22 cellular contexts compared by ENCODE assay signal in genomic region chr10:34804306-34804705, GRCh38. TPM values are rescaled to one million over a fixed set of nuclear protein-coding genes. Genes with fewer than 3 reads are reported as not detected.
DNase-seq lines count a peak whose midpoint lies in the region; ATAC-seq, FAIRE-seq and TF ChIP-seq lines count a peak whose summit lies in the region.
"Had no signal": no experiment of that assay in that cellular context is flagged by ENCODE, and none has a peak within 500 bp of the region (broad histone marks: within the 10 kb centered on the region; RNA-seq: fewer than 3 reads in every experiment).

No MANE protein-coding gene starts in this region.

- no peaks in the 10 kb centered on the region for H3K27me3 ChIP-seq in astrocyte (ENCODE audit: insufficient read depth, low read length)
- H3K27me3 ChIP-seq in ovary = no peaks in the 10 kb centered on the region
- H3K27me3 ChIP-seq: heart left ventricle, upper lobe of left lung had no signal

- no peak for ATAC-seq in GM21717 (IDR thresholded peaks at IDR 0.05; ENCODE audit: unreplicated experiment)
- ATAC-seq: GM23338, heart left ventricle had no signal

- no peak for TF ChIP-seq CTCF in astrocyte (IDR thresholded peaks at IDR 0.05; ENCODE audit: insufficient read depth, low read depth, low read length)
- no peak for TF ChIP-seq CTCF in ovary (IDR thresholded peaks at IDR 0.05)

- peaks cover 7% of the 10 kb centered on the region for H3K4me1 ChIP-seq in astrocyte (ENCODE audit: insufficient read depth, low read length)
- H3K4me1 ChIP-seq in ovary (ENCODE audit: insufficient read depth) = peaks cover 16% of the 10 kb centered on the region
- H3K4me1 ChIP-seq: prostate gland had no signal

- H3K9me3 ChIP-seq in astrocyte (ENCODE audit: insufficient read depth, low read depth, low read length) (no peaks in the 10 kb centered on the region), ovary (no peaks in the 10 kb centered on the region)
- H3K9me3 ChIP-seq: BLaER1 treated with 17β-estradiol and CSF1 and Interleukin-3, amounts not matched to agents 10 nM and 100 nM; heart left ventricle; prostate gland; upper lobe of left lung had no signal

- H3K27me3 Mint-ChIP-seq in astrocyte (ENCODE audit: low read depth, unreplicated experiment) = no peaks in the 10 kb centered on the region

- no peaks in the 10 kb centered on the region for H3K9me3 Mint-ChIP-seq in astrocyte (ENCODE audit: unreplicated experiment)
- H3K9me3 Mint-ChIP-seq: activated CD4-positive, alpha-beta T cell treated with anti-CD3 and anti-CD28 coated beads, Interleukin-2, amount 10 ng/mL, durations not matched to agents 24 days and 14 days; dendritic cell treated with granulocyte-macrophage colony-stimulating factor and Interleukin-4, amounts not matched to agents 40 ng/mL and 50 ng/mL, for 4 days; GM23338 had no signal

- peaks cover 2% of the 10 kb centered on the region for H3K36me3 Mint-ChIP-seq in astrocyte (ENCODE audit: low read depth, unreplicated experiment)

- DNase-seq in DMS53 (lab: John Stamatoyannopoulos, UW) = peak; percentile 45
- peak; percentile 66 for DNase-seq in HT1080 (ENCODE audit: low read depth)
- DNase-seq in astrocyte (ENCODE audit: low read depth) = peak; percentile 53
- DNase-seq in glomerular visceral epithelial cell (ENCODE audit: extremely low spot score) = peak; percentile 75
- DNase-seq in NCI-H748 (lab: John Stamatoyannopoulos, UW; ENCODE audit: unreplicated experiment) = no peak
- DNase-seq in NCI-H748 treated with DMSO at 0.1 percent for 48 hours (lab: John Stamatoyannopoulos, UW) = no peak
- no peak for DNase-seq in ovary
- DNase-seq: activated CD4-positive, alpha-beta T cell treated with anti-CD3 and anti-CD28 coated beads, Interleukin-2, amount 10 ng/mL, durations not matched to agents 24 days and 14 days; activated naive CD4-positive, alpha-beta T cell treated with anti-CD3 and anti-CD28 coated beads, Interleukin-2, amount 50 U/mL, for 16 hours; amygdala; central memory CD4-positive, alpha-beta T cell; heart left ventricle; KBM-7; NCI-H146; NCI-H510A; T-helper 2 cell; upper lobe of left lung had no signal

- H3K27ac Mint-ChIP-seq in astrocyte (ENCODE audit: unreplicated experiment) = no peak overlapping the region
- H3K27ac Mint-ChIP-seq: activated CD4-positive, alpha-beta T cell treated with anti-CD3 and anti-CD28 coated beads, Interleukin-2, amount 10 ng/mL, durations not matched to agents 24 days and 14 days; dendritic cell treated with granulocyte-macrophage colony-stimulating factor and Interleukin-4, amounts not matched to agents 40 ng/mL and 50 ng/mL, for 4 days; GM23338 had no signal

- no peak overlapping the region for H3K9ac ChIP-seq in astrocyte (ENCODE audit: low read length)
- H3K9ac ChIP-seq: BLaER1 treated with 17β-estradiol and CSF1 and Interleukin-3, amounts not matched to agents 10 nM and 100 nM had no signal

- intact Hi-C loops in ovary (cut with DNase I) = no loop called here

- WGBS in ovary, 3 donors = 89 to 95% (median 89%) methylated on average over 1 of the region's 1 CpG

- no peak overlapping the region for H2AFZ ChIP-seq in astrocyte (ENCODE audit: low read depth, low read length)
- H2AFZ ChIP-seq: GM23338 had no signal

- H3K36me3 ChIP-seq in astrocyte (ENCODE audit: insufficient read depth, low read length) (no peaks in the 10 kb centered on the region), ovary (no peaks in the 10 kb centered on the region)
- H3K36me3 ChIP-seq: heart left ventricle, prostate gland, upper lobe of left lung had no signal

- no peak for TF ChIP-seq POLR2A in ovary (IDR thresholded peaks at IDR 0.05)

- H3K4me1 Mint-ChIP-seq in astrocyte (ENCODE audit: low read depth, unreplicated experiment) = peaks cover 21% of the 10 kb centered on the region

- H3K79me2 ChIP-seq in astrocyte (ENCODE audit: insufficient read depth, low read length) = peaks cover 54% of the 10 kb centered on the region

- peaks cover 65% of the 10 kb centered on the region for H4K20me1 ChIP-seq in astrocyte (ENCODE audit: insufficient read depth, low read length)

- H3K27ac ChIP-seq in astrocyte (ENCODE audit: low read depth, low read length) (no peak overlapping the region), ovary (no peak overlapping the region)
- H3K27ac ChIP-seq: BLaER1 treated with 17β-estradiol and CSF1 and Interleukin-3, amounts not matched to agents 10 nM and 100 nM; heart left ventricle; prostate gland; upper lobe of left lung had no signal

- no peak overlapping the region for H3K4me3 ChIP-seq in astrocyte (ENCODE audit: insufficient read depth, low read depth, low read length)
- no peak overlapping the region for H3K4me3 ChIP-seq in ovary
- H3K4me3 ChIP-seq: BLaER1 treated with 17β-estradiol and CSF1 and Interleukin-3, amounts not matched to agents 10 nM and 100 nM; GM23338; heart left ventricle; prostate gland; upper lobe of left lung had no signal

- no peak for FAIRE-seq in astrocyte (lab: Jason Lieb, UNC)

- TF ChIP-seq EP300 in ovary (IDR thresholded peaks at IDR 0.05) = no peak

- no peak overlapping the region for H3K4me3 Mint-ChIP-seq in astrocyte (ENCODE audit: unreplicated experiment)
- H3K4me3 Mint-ChIP-seq: activated CD4-positive, alpha-beta T cell treated with anti-CD3 and anti-CD28 coated beads, Interleukin-2, amount 10 ng/mL, durations not matched to agents 24 days and 14 days; dendritic cell treated with granulocyte-macrophage colony-stimulating factor and Interleukin-4, amounts not matched to agents 40 ng/mL and 50 ng/mL, for 4 days; GM23338 had no signal

- no peak overlapping the region for H3K4me2 ChIP-seq in astrocyte (ENCODE audit: low read length)
- H3K4me2 ChIP-seq: BLaER1 treated with 17β-estradiol and CSF1 and Interleukin-3, amounts not matched to agents 10 nM and 100 nM; GM23338 had no signal

RNA-seq across cellular contexts. Expression of gene PARD3, which starts 10.8 kb away (rescaled TPM):
- 52.3 and 55.3 TPM in 2 replicates for total RNA-seq in HT1080 (2014; rRNA removed; shearing (Covaris generic))
- polyA plus RNA-seq in HT1080 (2015; cell fraction: cytosol; rRNA removed) = 35.9 and 51.1 TPM in 2 replicates
- 47.8 and 47.9 TPM in 2 replicates for polyA plus RNA-seq in HT1080 (2015; cell fraction: nucleus; rRNA removed)
- 35.4 and 35.9 TPM in 2 replicates for total RNA-seq in astrocyte
- total RNA-seq in ovary = 10 to 100 TPM; 43.1 to 92.3 (median 67.1) TPM
- polyA plus RNA-seq in ovary = 10 to 100 TPM; 31.8 to 76.1 TPM

Comparison
In these comparisons a context has a peak if more than half of its experiments do, and no peak if none do; other contexts are left out.
1. DNase-seq: peak in DMS53 (single experiment), HT1080 (single experiment), astrocyte (single experiment) and glomerular visceral epithelial cell (single experiment); none in NCI-H748 (single experiment), NCI-H748 treated with DMSO at 0.1 percent for 48 hours (single experiment) and ovary (0 of 5).